In the genomic region with DNA sequence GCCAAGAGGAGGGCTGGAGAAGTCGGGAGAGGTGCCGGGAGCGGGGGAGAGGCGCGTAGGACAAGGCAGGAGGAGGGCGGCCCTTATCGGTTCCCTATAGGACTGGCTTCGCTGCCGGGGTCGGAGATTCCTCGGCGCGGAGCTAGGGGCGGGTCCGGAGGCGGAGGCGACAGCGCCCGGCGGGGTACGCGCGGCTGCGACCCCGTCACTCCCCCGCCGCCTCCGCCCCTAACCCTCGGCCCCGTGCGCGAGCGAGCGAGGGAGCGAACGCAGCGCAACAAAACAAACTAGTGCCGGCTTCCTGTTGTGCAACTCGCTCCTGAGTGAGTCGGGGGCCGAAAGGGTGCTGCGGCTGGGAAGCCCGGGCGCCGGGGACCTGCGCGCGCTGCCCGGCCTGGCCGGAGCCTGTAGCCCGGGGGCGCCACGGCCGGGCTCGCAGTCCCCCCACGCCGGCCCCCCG, we compare ENCODE assay signal across 8 cellular contexts. TPM values are rescaled to one million over a fixed set of nuclear protein-coding genes. Genes with fewer than 3 reads are reported as not detected.
A peak's percentile ranks its signal among the peaks of the same experiment; 100 is the strongest.
DNase-seq lines count a peak whose midpoint lies in the region; ATAC-seq, FAIRE-seq and TF ChIP-seq lines count a peak whose summit lies in the region.

No MANE protein-coding gene starts in this region.

- peak; percentile 68 for FAIRE-seq in GM18507 (lab: Jason Lieb, UNC)

- BruUV-seq in A673 (replicated peaks; lab: Mats Ljungman, UMichigan), result no TSS peak

- POLR2A ChIA-PET in A673 (lab: Charles Lee; ENCODE audit: low non-redundant PET), result no interaction called here

- intact Hi-C loops in A673 (cut with micrococcal nuclease; ENCODE audit: unreplicated experiment), result no loop called here
- intact Hi-C loops in ovary (cut with DNase I), result loop anchor here in 2 of 4 donors (10.0 kb wide), 4 partner anchors 63 to 773 kb away; a partner anchor contains a TSS

- TF ChIP-seq CTCF in A673 (conservative IDR thresholded peaks at IDR 0.05; ENCODE audit: low read depth, low read length) (no peak), cardiac muscle cell (IDR thresholded peaks at IDR 0.05; ENCODE audit: low read depth, low read length) (no peak), ovary (IDR thresholded peaks at IDR 0.05) (peak in 1 of 3 donors; percentile 6)

- H3K36me3 ChIP-seq in A673 (ENCODE audit: insufficient read depth, low read length, poor library complexity, severe bottlenecking), result no peaks in the 10 kb centered on the region
- H3K36me3 ChIP-seq in cardiac muscle cell, result no peaks in the 10 kb centered on the region
- no peaks in the 10 kb centered on the region for H3K36me3 ChIP-seq in ovary

- 0% methylated on average over 48 to 58 of the region's 58 CpGs for WGBS in adipose tissue, 3 donors
- 0 to 1% (median 1%) methylated on average over 29 to 58 of the region's 58 CpGs for WGBS in ovary, 3 donors

- no peak overlapping the region for H3K27ac ChIP-seq in A673 (ENCODE audit: low read depth, low read length, poor library complexity, severe bottlenecking)
- peak overlapping the region; percentile 91 for H3K27ac ChIP-seq in adipose tissue (ENCODE audit: low read depth, low read length)
- no peak overlapping the region for H3K27ac ChIP-seq in cardiac muscle cell
- peak overlapping the region; percentile 89 to 93 for H3K27ac ChIP-seq in ovary

- CTCF ChIA-PET in A673 (lab: Charles Lee), result no interaction called here

- H3K27me3 ChIP-seq in A673 (replicated peaks; ENCODE audit: insufficient read depth, low read depth, low read length, poor library complexity) (peaks cover 39% of the 10 kb centered on the region), cardiac muscle cell (peaks cover 39% of the 10 kb centered on the region), ovary (no peaks in the 10 kb centered on the region)

- DNase-seq in A673 (ENCODE audit: low spot score) (peak; percentile 70), GM18507 (ENCODE audit: extremely low spot score, insufficient read length, low read depth) (no peak), RPMI7951 (ENCODE audit: low read depth) (peak; percentile 53), cardiac muscle cell (ENCODE audit: low read depth in 1 of 2, low spot score in 1 of 2) (peak; percentile 85 to 94), ovary (peak; percentile 77 to 89 (median 85)), GM19240 (ENCODE audit: insufficient read length, low spot score) (no peak)

- H3K4me1 ChIP-seq in A673 (ENCODE audit: insufficient read depth, low read length, poor library complexity, severe bottlenecking), result peaks cover 10% of the 10 kb centered on the region
- peaks cover 10% of the 10 kb centered on the region for H3K4me1 ChIP-seq in cardiac muscle cell (ENCODE audit: low read depth)
- H3K4me1 ChIP-seq in ovary (ENCODE audit: insufficient read depth), result peaks cover 5% of the 10 kb centered on the region

- H3K9me3 ChIP-seq in A673 (ENCODE audit: low read depth, low read length, poor library complexity, severe bottlenecking) (no peaks in the 10 kb centered on the region), cardiac muscle cell (ENCODE audit: low read depth) (no peaks in the 10 kb centered on the region), ovary (no peaks in the 10 kb centered on the region)

- TF ChIP-seq POLR2A in ovary (IDR thresholded peaks at IDR 0.05), result peak; percentile 55

- TF ChIP-seq EP300 in ovary (IDR thresholded peaks at IDR 0.05), result no peak

- peak; percentile 34 for ATAC-seq in HG03097 (IDR thresholded peaks at IDR 0.05; ENCODE audit: low FRiP score, unreplicated experiment)

- peak overlapping the region; percentile 65 for H3K4me3 ChIP-seq in A673 (ENCODE audit: low read depth, low read length, poor library complexity, severe bottlenecking)
- H3K4me3 ChIP-seq in cardiac muscle cell, result peak overlapping the region; percentile 61
- peak overlapping the region; percentile 70 for H3K4me3 ChIP-seq in ovary

RNA-seq across cellular contexts. Expression of a gene that starts 2.0 kb away (rescaled TPM):
- total RNA-seq in A673 (2021), result 0.19 and 0.74 TPM in 2 replicates
- total RNA-seq in RPMI7951 (2014; rRNA removed; shearing (Covaris generic)), result 7.6 and 10.3 TPM in 2 replicates
- 10 to 100 TPM in 1 of 3 donors, 1 to 10 TPM in 2; 3.5 to 11.2 (median 8.7) TPM for polyA plus RNA-seq in adipose tissue
- 2.4 and 3.2 TPM in 2 replicates for total RNA-seq in cardiac muscle cell
- 0.78 and 1.1 TPM in 2 replicates for polyA plus RNA-seq in cardiac muscle cell
- 10 to 100 TPM; 32.0 to 61.4 (median 49.5) TPM for total RNA-seq in ovary
- polyA plus RNA-seq in ovary, result 10 to 100 TPM; 12.0 to 12.2 TPM

Comparison
In these comparisons a context has a peak if more than half of its experiments do, and no peak if none do; other contexts are left out.
1. DNase-seq: peak in A673 (single experiment), RPMI7951 (single experiment), cardiac muscle cell (2 of 2) and ovary (5 of 5); none in GM18507 (single experiment) and GM19240 (single experiment).
2. H3K27ac ChIP-seq: peak in adipose tissue (single experiment) and ovary (2 of 2); none in A673 (single experiment) and cardiac muscle cell (single experiment).
3. Peak in every context shown above with its lines, with median percentiles within 50 percentile points of each other: H3K4me3 ChIP-seq.